In the genomic region with DNA sequence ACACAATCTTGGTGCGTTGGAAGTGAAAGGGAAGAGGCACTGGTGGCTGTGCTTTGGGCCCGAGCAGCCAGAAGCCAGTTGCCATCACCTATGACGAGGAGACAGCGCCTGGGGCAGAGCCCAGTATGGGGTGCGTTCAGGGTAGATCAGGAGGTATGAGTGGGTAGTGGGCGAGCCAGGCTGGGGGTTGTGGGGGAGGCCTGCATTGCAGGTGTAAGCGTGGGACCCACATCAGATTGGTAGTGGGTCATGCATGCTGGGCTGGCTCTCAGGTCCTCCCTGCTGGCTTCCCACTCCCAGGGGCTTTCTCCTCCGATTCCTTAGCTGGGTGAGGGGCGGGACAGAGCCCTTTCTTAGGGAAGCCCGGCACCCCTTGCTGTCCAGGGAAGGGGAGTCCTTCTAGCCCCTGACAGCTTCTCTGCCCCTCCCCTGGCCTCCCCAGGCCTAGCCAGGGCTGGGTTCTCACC, we compare ENCODE assay signal across 1 cellular context.
A peak's percentile ranks its signal among the peaks of the same experiment; 100 is the strongest.
TF ChIP-seq lines count a peak whose summit lies in the region.

No MANE protein-coding gene starts in this region.

TF ChIP-seq in GM12878, 131 proteins besides CTCF, POLR2A, EP300 and RAD21:
- TF ChIP-seq RCOR1 (conservative IDR thresholded peaks at IDR 0.05; ENCODE audit: low read depth, low read length), result no peak
- no peak for TF ChIP-seq PBX3 (IDR thresholded peaks at IDR 0.05; ENCODE audit: insufficient replicate concordance, low read depth, low read length)
- TF ChIP-seq CHD2 (IDR thresholded peaks at IDR 0.05; ENCODE audit: borderline replicate concordance, low read depth, low read length), result no peak
- no peak for TF ChIP-seq SIX5 (IDR thresholded peaks at IDR 0.05; ENCODE audit: low read depth, low read length, severe bottlenecking)
- 0 out of 2 replicates have a peak, but pooled peaks have one; percentile 28 for TF ChIP-seq ZNF687 (IDR thresholded peaks at IDR 0.05)
- TF ChIP-seq IKZF1 (conservative IDR thresholded peaks at IDR 0.05), result 0 out of 2 replicates have a peak, but pooled peaks have one; percentile 7
- no peak for TF ChIP-seq MEF2A (IDR thresholded peaks at IDR 0.05; ENCODE audit: insufficient read depth, low read depth, low read length)
- no peak for TF ChIP-seq ZNF622 (IDR thresholded peaks at IDR 0.05)
- no peak for TF ChIP-seq KDM1A (IDR thresholded peaks at IDR 0.05; ENCODE audit: borderline replicate concordance)
- no peak for TF ChIP-seq BMI1 (IDR thresholded peaks at IDR 0.05; ENCODE audit: borderline replicate concordance)
- TF ChIP-seq SPI1 (IDR thresholded peaks at IDR 0.05; ENCODE audit: borderline replicate concordance, insufficient read depth, low read depth, low read length), result no peak
- no peak for TF ChIP-seq MEF2B (IDR thresholded peaks at IDR 0.05; ENCODE audit: partially characterized antibody, poor library complexity, severe bottlenecking)
- TF ChIP-seq FOXM1 (IDR thresholded peaks at IDR 0.05; ENCODE audit: low read depth, low read length), result no peak
- no peak for TF ChIP-seq ZZZ3 (IDR thresholded peaks at IDR 0.05; ENCODE audit: control insufficient read depth, insufficient read length, low read depth)
- peak; percentile 86; the same call in 1 of the 2 replicates for TF ChIP-seq HDGF (IDR thresholded peaks at IDR 0.05)
- no peak for TF ChIP-seq PAX5 (IDR thresholded peaks at IDR 0.05; ENCODE audit: borderline replicate concordance, low read depth, low read length)
- no peak for TF ChIP-seq GATAD2B (conservative IDR thresholded peaks at IDR 0.05; ENCODE audit: low read depth)
- TF ChIP-seq GABPA (IDR thresholded peaks at IDR 0.05; ENCODE audit: low read depth), result no peak
- TF ChIP-seq IRF4 (IDR thresholded peaks at IDR 0.05; ENCODE audit: low read depth, low read length), result no peak
- TF ChIP-seq HDAC2 (IDR thresholded peaks at IDR 0.05), result no peak
- no peak for TF ChIP-seq FOXK2 (IDR thresholded peaks at IDR 0.05)
- TF ChIP-seq, protein P1, sequence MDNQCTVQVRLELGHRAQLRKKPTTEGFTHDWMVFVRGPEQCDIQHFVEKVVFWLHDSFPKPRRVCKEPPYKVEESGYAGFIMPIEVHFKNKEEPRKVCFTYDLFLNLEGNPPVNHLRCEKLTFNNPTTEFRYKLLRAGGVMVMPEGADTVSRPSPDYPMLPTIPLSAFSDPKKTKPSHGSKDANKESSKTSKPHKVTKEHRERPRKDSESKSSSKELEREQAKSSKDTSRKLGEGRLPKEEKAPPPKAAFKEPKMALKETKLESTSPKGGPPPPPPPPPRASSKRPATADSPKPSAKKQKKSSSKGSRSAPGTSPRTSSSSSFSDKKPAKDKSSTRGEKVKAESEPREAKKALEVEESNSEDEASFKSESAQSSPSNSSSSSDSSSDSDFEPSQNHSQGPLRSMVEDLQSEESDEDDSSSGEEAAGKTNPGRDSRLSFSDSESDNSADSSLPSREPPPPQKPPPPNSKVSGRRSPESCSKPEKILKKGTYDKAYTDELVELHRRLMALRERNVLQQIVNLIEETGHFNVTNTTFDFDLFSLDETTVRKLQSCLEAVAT (IDR thresholded peaks at IDR 0.05), result peak; percentile 35; the same call in 1 of the 2 replicates
- TF ChIP-seq, protein P2, sequence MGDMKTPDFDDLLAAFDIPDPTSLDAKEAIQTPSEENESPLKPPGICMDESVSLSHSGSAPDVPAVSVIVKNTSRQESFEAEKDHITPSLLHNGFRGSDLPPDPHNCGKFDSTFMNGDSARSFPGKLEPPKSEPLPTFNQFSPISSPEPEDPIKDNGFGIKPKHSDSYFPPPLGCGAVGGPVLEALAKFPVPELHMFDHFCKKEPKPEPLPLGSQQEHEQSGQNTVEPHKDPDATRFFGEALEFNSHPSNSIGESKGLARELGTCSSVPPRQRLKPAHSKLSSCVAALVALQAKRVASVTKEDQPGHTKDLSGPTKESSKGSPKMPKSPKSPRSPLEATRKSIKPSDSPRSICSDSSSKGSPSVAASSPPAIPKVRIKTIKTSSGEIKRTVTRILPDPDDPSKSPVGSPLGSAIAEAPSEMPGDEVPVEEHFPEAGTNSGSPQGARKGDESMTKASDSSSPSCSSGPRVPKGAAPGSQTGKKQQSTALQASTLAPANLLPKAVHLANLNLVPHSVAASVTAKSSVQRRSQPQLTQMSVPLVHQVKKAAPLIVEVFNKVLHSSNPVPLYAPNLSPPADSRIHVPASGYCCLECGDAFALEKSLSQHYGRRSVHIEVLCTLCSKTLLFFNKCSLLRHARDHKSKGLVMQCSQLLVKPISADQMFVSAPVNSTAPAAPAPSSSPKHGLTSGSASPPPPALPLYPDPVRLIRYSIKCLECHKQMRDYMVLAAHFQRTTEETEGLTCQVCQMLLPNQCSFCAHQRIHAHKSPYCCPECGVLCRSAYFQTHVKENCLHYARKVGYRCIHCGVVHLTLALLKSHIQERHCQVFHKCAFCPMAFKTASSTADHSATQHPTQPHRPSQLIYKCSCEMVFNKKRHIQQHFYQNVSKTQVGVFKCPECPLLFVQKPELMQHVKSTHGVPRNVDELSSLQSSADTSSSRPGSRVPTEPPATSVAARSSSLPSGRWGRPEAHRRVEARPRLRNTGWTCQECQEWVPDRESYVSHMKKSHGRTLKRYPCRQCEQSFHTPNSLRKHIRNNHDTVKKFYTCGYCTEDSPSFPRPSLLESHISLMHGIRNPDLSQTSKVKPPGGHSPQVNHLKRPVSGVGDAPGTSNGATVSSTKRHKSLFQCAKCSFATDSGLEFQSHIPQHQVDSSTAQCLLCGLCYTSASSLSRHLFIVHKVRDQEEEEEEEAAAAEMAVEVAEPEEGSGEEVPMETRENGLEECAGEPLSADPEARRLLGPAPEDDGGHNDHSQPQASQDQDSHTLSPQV (IDR thresholded peaks at IDR 0.05), result no peak
- TF ChIP-seq ATF2 (IDR thresholded peaks at IDR 0.05; ENCODE audit: low read length), result no peak
- no peak for TF ChIP-seq CREM (IDR thresholded peaks at IDR 0.05; ENCODE audit: low read depth)
- TF ChIP-seq ZNF274 (IDR thresholded peaks at IDR 0.05; ENCODE audit: insufficient read depth, insufficient read length), result no peak
- no peak for TF ChIP-seq HDAC6 (IDR thresholded peaks at IDR 0.05; ENCODE audit: unreplicated experiment)
- TF ChIP-seq, protein P3, sequence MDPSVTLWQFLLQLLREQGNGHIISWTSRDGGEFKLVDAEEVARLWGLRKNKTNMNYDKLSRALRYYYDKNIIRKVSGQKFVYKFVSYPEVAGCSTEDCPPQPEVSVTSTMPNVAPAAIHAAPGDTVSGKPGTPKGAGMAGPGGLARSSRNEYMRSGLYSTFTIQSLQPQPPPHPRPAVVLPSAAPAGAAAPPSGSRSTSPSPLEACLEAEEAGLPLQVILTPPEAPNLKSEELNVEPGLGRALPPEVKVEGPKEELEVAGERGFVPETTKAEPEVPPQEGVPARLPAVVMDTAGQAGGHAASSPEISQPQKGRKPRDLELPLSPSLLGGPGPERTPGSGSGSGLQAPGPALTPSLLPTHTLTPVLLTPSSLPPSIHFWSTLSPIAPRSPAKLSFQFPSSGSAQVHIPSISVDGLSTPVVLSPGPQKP (IDR thresholded peaks at IDR 0.05; ENCODE audit: low read depth, low read length), result no peak
- TF ChIP-seq NFYA (IDR thresholded peaks at IDR 0.05; ENCODE audit: borderline replicate concordance, low read depth, low read length), result no peak
- TF ChIP-seq NR2C2 (IDR thresholded peaks at IDR 0.05; ENCODE audit: borderline replicate concordance, control insufficient read depth, insufficient read length, low read depth), result no peak
- TF ChIP-seq ZNF24 (IDR thresholded peaks at IDR 0.05), result no peak
- no peak for TF ChIP-seq SMAD1 (IDR thresholded peaks at IDR 0.05; ENCODE audit: low read depth, partially characterized antibody)
- TF ChIP-seq RBBP5 (conservative IDR thresholded peaks at IDR 0.05), result no peak
